Comparison of ENCODE assay signal across 8 cellular contexts in the genomic region with DNA sequence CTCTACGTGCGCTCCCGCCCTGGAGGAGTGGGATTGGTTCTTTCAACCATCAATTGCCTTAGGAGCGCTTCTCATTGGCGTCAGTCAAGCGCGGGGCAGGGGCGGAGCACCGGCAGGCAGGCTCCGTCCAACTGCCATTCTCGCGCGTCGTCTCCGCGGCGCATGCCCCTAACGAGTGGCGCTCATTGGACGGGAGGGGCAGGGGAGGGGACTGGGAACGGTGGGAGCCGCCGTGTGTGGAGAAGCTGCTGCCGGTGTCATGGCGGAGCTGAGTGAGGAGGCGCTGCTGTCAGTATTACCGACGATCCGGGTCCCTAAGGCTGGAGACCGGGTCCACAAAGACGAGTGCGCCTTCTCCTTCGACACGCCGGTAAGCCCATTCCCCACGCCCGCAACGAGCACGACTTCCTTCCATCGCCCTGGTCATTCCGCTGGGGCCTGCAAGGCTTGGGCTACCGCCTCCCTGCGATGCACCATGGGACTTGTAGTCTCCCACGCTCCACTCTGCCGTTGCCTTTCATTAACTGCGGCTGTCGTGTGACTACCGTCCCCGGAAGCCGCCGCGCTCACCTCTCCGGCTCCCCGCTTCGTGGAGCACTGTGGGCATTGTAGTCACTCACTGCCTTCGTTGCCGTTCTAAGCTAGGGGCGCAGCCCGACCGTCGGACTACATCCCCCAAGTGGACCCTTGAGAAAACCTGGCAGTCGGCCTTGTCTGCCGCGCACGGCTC. TPM values are rescaled to one million over a fixed set of nuclear protein-coding genes. Genes with fewer than 3 reads are reported as not detected.
DNase-seq lines count a peak whose midpoint lies in the region; ATAC-seq and TF ChIP-seq lines count a peak whose summit lies in the region.

A gene with protein sequence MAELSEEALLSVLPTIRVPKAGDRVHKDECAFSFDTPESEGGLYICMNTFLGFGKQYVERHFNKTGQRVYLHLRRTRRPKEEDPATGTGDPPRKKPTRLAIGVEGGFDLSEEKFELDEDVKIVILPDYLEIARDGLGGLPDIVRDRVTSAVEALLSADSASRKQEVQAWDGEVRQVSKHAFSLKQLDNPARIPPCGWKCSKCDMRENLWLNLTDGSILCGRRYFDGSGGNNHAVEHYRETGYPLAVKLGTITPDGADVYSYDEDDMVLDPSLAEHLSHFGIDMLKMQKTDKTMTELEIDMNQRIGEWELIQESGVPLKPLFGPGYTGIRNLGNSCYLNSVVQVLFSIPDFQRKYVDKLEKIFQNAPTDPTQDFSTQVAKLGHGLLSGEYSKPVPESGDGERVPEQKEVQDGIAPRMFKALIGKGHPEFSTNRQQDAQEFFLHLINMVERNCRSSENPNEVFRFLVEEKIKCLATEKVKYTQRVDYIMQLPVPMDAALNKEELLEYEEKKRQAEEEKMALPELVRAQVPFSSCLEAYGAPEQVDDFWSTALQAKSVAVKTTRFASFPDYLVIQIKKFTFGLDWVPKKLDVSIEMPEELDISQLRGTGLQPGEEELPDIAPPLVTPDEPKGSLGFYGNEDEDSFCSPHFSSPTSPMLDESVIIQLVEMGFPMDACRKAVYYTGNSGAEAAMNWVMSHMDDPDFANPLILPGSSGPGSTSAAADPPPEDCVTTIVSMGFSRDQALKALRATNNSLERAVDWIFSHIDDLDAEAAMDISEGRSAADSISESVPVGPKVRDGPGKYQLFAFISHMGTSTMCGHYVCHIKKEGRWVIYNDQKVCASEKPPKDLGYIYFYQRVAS (plus strand): TSS at position 230 of the 730 bp plus-strand sequence. CDS start 30 bp downstream, at position 260.

- peaks cover 7 to 23% (median 13%) of the 10 kb centered on the region in 4 donors for H3K4me1 ChIP-seq in liver (ENCODE audit: control insufficient read depth in 4 of 4, insufficient read depth in 4 of 4, low read length in 3 of 4)

- H3K9me3 ChIP-seq in liver (ENCODE audit: control insufficient read depth in 4 of 4, low read length in 3 of 4): no peaks in the 10 kb centered on the region

- DNase-seq in CD1c-positive myeloid dendritic cell (ENCODE audit: extremely low spot score) (peak; percentile 99), NCI-H82 treated with DMSO at 0.1 percent for 48 hours (lab: John Stamatoyannopoulos, UW; ENCODE audit: unreplicated experiment) (peak; percentile 98), dermis microvascular lymphatic vessel endothelial cell (ENCODE audit: low read depth in 2 of 2) (peak; percentile 99 to 100)
- peak; percentile 99 for DNase-seq in activated CD4-positive, alpha-beta memory T cell treated with anti-CD3 and anti-CD28 coated beads for 36 hours
- DNase-seq in stimulated activated CD4-positive, alpha-beta T cell treated with anti-CD3 and anti-CD28 coated beads, Interleukin-4, amount 100 ng/mL, for 24 hours: peak; percentile 98

- peaks cover 29% of the 10 kb centered on the region for H3K4me1 Mint-ChIP-seq in activated CD4-positive, alpha-beta memory T cell treated with anti-CD3 and anti-CD28 coated beads for 36 hours (ENCODE audit: low read depth)

- H3K9ac ChIP-seq in liver (ENCODE audit: low read depth in 1 of 2, low read length in 2 of 2): peak within 1 kb of the TSS; percentile 77 to 87

- peak within 1 kb of the TSS; percentile 90 to 98 for H3K27ac ChIP-seq in liver (ENCODE audit: low read depth in 1 of 2, low read length in 2 of 2)

- no peaks in the 10 kb centered on the region for H3K9me3 Mint-ChIP-seq in activated CD4-positive, alpha-beta memory T cell treated with anti-CD3 and anti-CD28 coated beads for 36 hours

- CTCF ChIA-PET in activated CD4-positive, alpha-beta memory T cell treated with anti-CD3 and anti-CD28 coated beads for 36 hours (lab: Charles Lee): interaction anchor here (0.6 to 6.5 kb wide), 23 partner anchors 12 to 359 kb away, joined by 3 to 74 read pairs (median 5); partner anchors contain the start of genes LPCAT3, MLF2, MRPL51 and PTMS

- TF ChIP-seq RAD21 in liver (IDR thresholded peaks at IDR 0.05): no peak

- intact Hi-C loops in activated CD4-positive, alpha-beta memory T cell treated with anti-CD3 and anti-CD28 coated beads for 36 hours (cut with micrococcal nuclease): loop anchor here (1.0 to 5.0 kb wide), 14 partner anchors 17 to 425 kb away; partner anchors contain the start of genes C12orf57, CHD4, COPS7A and EMG1

- peak within 1 kb of the TSS; percentile 79 to 99 (median 79) for H3K4me3 ChIP-seq in liver (ENCODE audit: low read depth in 1 of 3, low read length in 3 of 3)

- no peak for TF ChIP-seq CTCF in liver (IDR thresholded peaks at IDR 0.05; ENCODE audit: low read depth, low read length, missing input control)

- H3K27ac Mint-ChIP-seq in activated CD4-positive, alpha-beta memory T cell treated with anti-CD3 and anti-CD28 coated beads for 36 hours: peak within 1 kb of the TSS; percentile 98

- POLR2A ChIA-PET in activated CD4-positive, alpha-beta memory T cell treated with anti-CD3 and anti-CD28 coated beads for 36 hours (lab: Charles Lee): interaction anchor here (0.8 to 5.0 kb wide), 28 partner anchors 9 to 382 kb away, joined by 3 to 94 read pairs (median 5); partner anchors contain the start of genes C12orf57, CD4, COPS7A and GAPDH

- ATAC-seq in GM19438 (IDR thresholded peaks at IDR 0.05; ENCODE audit: low read depth, unreplicated experiment) (peak; percentile 71), HG03575 (IDR thresholded peaks at IDR 0.05; ENCODE audit: extremely low read depth, insufficient number of reproducible peaks, low FRiP score, unreplicated experiment) (peak; percentile 52)

- peaks cover 34% of the 10 kb centered on the region for H3K36me3 Mint-ChIP-seq in activated CD4-positive, alpha-beta memory T cell treated with anti-CD3 and anti-CD28 coated beads for 36 hours

- peak within 1 kb of the TSS; percentile 95 for H3K4me3 Mint-ChIP-seq in activated CD4-positive, alpha-beta memory T cell treated with anti-CD3 and anti-CD28 coated beads for 36 hours

- peaks cover 1 to 16% (median 10%) of the 10 kb centered on the region in 4 donors for H3K36me3 ChIP-seq in liver (ENCODE audit: control insufficient read depth in 4 of 4, insufficient read depth in 3 of 4, low read depth in 1 of 4, low read length in 3 of 4)

- under 1% methylated on average over 65 of the region's 65 CpGs for WGBS in liver

- no peaks in the 10 kb centered on the region for H3K27me3 Mint-ChIP-seq in activated CD4-positive, alpha-beta memory T cell treated with anti-CD3 and anti-CD28 coated beads for 36 hours

- H3K27me3 ChIP-seq in liver (ENCODE audit: control insufficient read depth in 4 of 4, insufficient read depth in 4 of 4, low read length in 3 of 4): no peaks in the 10 kb centered on the region

TF ChIP-seq in liver, 16 proteins besides CTCF, POLR2A, EP300 and RAD21 (continues in another document):
- TF ChIP-seq HNF4A (conservative IDR thresholded peaks at IDR 0.05) (peak; percentile 18 to 55), YY1 (IDR thresholded peaks at IDR 0.05) (peak; percentile 98), EGR1 (IDR thresholded peaks at IDR 0.05; ENCODE audit: low read depth in 2 of 2) (no peak), RXRA (IDR thresholded peaks at IDR 0.05) (peak in 1 of 2 donors; percentile 62), FOXA1 (IDR thresholded peaks at IDR 0.05) (peak; percentile 55), HNF4G (IDR thresholded peaks at IDR 0.05) (no peak), ZBTB33 (IDR thresholded peaks at IDR 0.05) (peak; percentile 81), ATF3 (IDR thresholded peaks at IDR 0.05) (no peak), JUND (IDR thresholded peaks at IDR 0.05) (no peak)

RNA-seq across cellular contexts. Expression of the gene that starts here (rescaled TPM):
- total RNA-seq in activated CD4-positive, alpha-beta memory T cell treated with anti-CD3 and anti-CD28 coated beads for 36 hours: 100 to 1,000 TPM; 125 to 130 TPM
- total RNA-seq in dermis microvascular lymphatic vessel endothelial cell (82.5 and 83.7 TPM in 2 replicates), liver (10 to 100 TPM; 39.8 to 41.0 TPM)
- 10 to 100 TPM; 15.2 to 31.6 TPM for polyA plus RNA-seq in liver

Comparison
In these comparisons a context has a peak if more than half of its experiments do, and no peak if none do; other contexts are left out.
1. Peak in every context shown above with its lines: DNase-seq, ATAC-seq, H3K4me3 ChIP-seq and H3K27ac ChIP-seq.